Comparison of ENCODE assay signal across 8 cellular contexts in genomic region chrX:30889147-30890125, GRCh38. TPM values are rescaled to one million over a fixed set of nuclear protein-coding genes. Genes with fewer than 3 reads are reported as not detected.
DNase-seq lines count a peak whose midpoint lies in the region; ATAC-seq, FAIRE-seq and TF ChIP-seq lines count a peak whose summit lies in the region.

A gene with protein sequence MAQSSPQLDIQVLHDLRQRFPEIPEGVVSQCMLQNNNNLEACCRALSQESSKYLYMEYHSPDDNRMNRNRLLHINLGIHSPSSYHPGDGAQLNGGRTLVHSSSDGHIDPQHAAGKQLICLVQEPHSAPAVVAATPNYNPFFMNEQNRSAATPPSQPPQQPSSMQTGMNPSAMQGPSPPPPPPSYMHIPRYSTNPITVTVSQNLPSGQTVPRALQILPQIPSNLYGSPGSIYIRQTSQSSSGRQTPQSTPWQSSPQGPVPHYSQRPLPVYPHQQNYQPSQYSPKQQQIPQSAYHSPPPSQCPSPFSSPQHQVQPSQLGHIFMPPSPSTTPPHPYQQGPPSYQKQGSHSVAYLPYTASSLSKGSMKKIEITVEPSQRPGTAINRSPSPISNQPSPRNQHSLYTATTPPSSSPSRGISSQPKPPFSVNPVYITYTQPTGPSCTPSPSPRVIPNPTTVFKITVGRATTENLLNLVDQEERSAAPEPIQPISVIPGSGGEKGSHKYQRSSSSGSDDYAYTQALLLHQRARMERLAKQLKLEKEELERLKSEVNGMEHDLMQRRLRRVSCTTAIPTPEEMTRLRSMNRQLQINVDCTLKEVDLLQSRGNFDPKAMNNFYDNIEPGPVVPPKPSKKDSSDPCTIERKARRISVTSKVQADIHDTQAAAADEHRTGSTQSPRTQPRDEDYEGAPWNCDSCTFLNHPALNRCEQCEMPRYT (minus strand): TSS chrX:30889254. CDS start chrX:30859588, 29,666 bp downstream.

- no peaks in the 10 kb centered on the region for H3K9me3 ChIP-seq in small intestine (ENCODE audit: control insufficient read depth, low read depth)

- WGBS in small intestine, 3 donors, result 0 to 21% (median 15%) methylated on average over 35 to 62 of the region's 62 CpGs

- CTCF ChIA-PET in AG04449 (lab: Yijun Ruan, JAX), result no interaction called here

- FAIRE-seq in small intestine (lab: Jason Lieb, UNC), result no peak

- H3K4me1 ChIP-seq in small intestine (ENCODE audit: control insufficient read depth in 2 of 2, insufficient read depth in 1 of 2, low read depth in 1 of 2, low read length in 1 of 2), result no peaks in the 10 kb centered on the region

- ATAC-seq in GM18907 (IDR thresholded peaks at IDR 0.05; ENCODE audit: unreplicated experiment) (peak; percentile 94), HG03159 (IDR thresholded peaks at IDR 0.05; ENCODE audit: unreplicated experiment) (peak; percentile 89)

- H3K27ac ChIP-seq in small intestine (ENCODE audit: low read depth in 1 of 2, low read length in 1 of 2), result peak within 1 kb of the TSS; percentile 77 to 97

- no peaks in the 10 kb centered on the region for H3K27me3 ChIP-seq in small intestine (ENCODE audit: control insufficient read depth in 2 of 2, insufficient read depth in 2 of 2, low read length in 2 of 2)

- TF ChIP-seq CTCF in AG04449 (IDR thresholded peaks at IDR 0.05; ENCODE audit: insufficient read depth, low read length, missing control alignments), result no peak
- no peak for TF ChIP-seq CTCF in WI38 (IDR thresholded peaks at IDR 0.05; ENCODE audit: low read depth, low read length)
- no peak for TF ChIP-seq CTCF in cardiac fibroblast (IDR thresholded peaks at IDR 0.05; ENCODE audit: low read depth, low read length)

- POLR2A ChIA-PET in AG04449 (lab: Yijun Ruan, JAX), result interaction anchor here (0.6 to 1.0 kb wide), 4 partner anchors 13 to 126 kb away, joined by 3 read pairs; no protein-coding TSS in a partner anchor

- H3K4me3 ChIP-seq in AG04449 (ENCODE audit: low read depth, low read length) (peak within 1 kb of the TSS; percentile 68), WI38 (ENCODE audit: low read depth, low read length) (peak within 1 kb of the TSS; percentile 70), cardiac fibroblast (replicated peaks in 1 of 2; ENCODE audit: low read depth in 2 of 2, low read length in 2 of 2) (peak within 1 kb of the TSS; percentile 61 to 70), small intestine (ENCODE audit: low read depth in 1 of 2, low read length in 2 of 2) (peak within 1 kb of the TSS; percentile 75 to 76)

- no peaks in the 10 kb centered on the region for H3K36me3 ChIP-seq in small intestine (ENCODE audit: control insufficient read depth in 2 of 2, insufficient read depth in 2 of 2, low read length in 2 of 2)

- DNase-seq in AG04449 (ENCODE audit: low read depth, low spot score) (peak; percentile 78), NCI-H2227 treated with DMSO at 0.1 percent for 48 hours (lab: John Stamatoyannopoulos, UW) (peak; percentile 98), cardiac fibroblast (ENCODE audit: low read depth in 2 of 2) (peak; percentile 96 to 98), iPS-NIHi11 (ENCODE audit: low spot score) (peak; percentile 85), small intestine (peak; percentile 95)

RNA-seq across cellular contexts. Expression of the gene that starts here (rescaled TPM):
- polyA plus RNA-seq in small intestine, result 1 to 10 TPM; 5.4 to 8.3 (median 7.4) TPM

Comparison
In these comparisons a context has a peak if more than half of its experiments do, and no peak if none do; other contexts are left out.
1. Peak in every context shown above with its lines: DNase-seq, ATAC-seq, H3K4me3 ChIP-seq and H3K27ac ChIP-seq.